Comparison of ENCODE assay signal across 9 cellular contexts in the genomic region with DNA sequence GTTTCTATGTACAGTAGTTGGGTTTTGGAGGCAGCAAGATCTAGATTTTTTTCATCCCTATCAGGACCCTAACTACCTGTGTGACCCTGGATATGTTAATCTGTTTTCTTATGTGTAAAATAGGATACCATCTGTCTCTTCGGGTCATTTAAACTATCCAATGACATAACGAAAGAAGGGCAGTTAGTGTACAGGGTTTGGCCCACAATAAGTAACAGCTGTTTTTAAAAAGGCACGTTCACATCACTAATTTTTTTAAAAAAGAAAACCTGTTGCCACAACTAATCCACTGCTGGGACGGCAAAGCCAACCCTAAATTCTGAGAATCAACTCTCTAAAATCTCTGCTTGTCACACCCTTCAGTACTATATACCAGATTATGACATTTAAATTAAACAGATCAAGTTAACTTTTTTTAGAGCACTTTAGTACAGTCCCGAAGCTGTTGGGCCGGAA. TPM values are rescaled to one million over a fixed set of nuclear protein-coding genes. Genes with fewer than 3 reads are reported as not detected.
DNase-seq lines count a peak whose midpoint lies in the region; ATAC-seq, FAIRE-seq and TF ChIP-seq lines count a peak whose summit lies in the region.
"Had no signal": no experiment of that assay in that cellular context is flagged by ENCODE, and none has a peak within 500 bp of the region (broad histone marks: within the 10 kb centered on the region; RNA-seq: fewer than 3 reads in every experiment).

No MANE protein-coding gene starts in this region.

- H3K9me3 ChIP-seq in CD8-positive, alpha-beta T cell (ENCODE audit: low read length), result no peaks in the 10 kb centered on the region
- H3K9me3 ChIP-seq in HAP-1 (no peaks in the 10 kb centered on the region), WERI-Rb-1 (ENCODE audit: severe bottlenecking) (no peaks in the 10 kb centered on the region), thoracic aorta (no peaks in the 10 kb centered on the region)

- POLR2A ChIA-PET in CD8-positive, alpha-beta T cell (lab: Charles Lee), result interaction anchor here (0.7 to 1.6 kb wide), 3 partner anchors 8 to 180 kb away, joined by 3 to 4 read pairs (median 3); no protein-coding TSS in a partner anchor

- TF ChIP-seq CTCF in CD8-positive, alpha-beta T cell (IDR thresholded peaks at IDR 0.05), result no peak
- TF ChIP-seq CTCF in WERI-Rb-1 (IDR thresholded peaks at IDR 0.05; ENCODE audit: low read depth, low read length) (no peak), thoracic aorta (IDR thresholded peaks at IDR 0.05) (no peak)

- no peaks in the 10 kb centered on the region for H3K27me3 ChIP-seq in CD8-positive, alpha-beta T cell (ENCODE audit: insufficient read depth, low read length)
- H3K27me3 ChIP-seq in HAP-1 (ENCODE audit: low read depth) (no peaks in the 10 kb centered on the region), WERI-Rb-1 (ENCODE audit: insufficient read depth, low read depth, severe bottlenecking) (no peaks in the 10 kb centered on the region), thoracic aorta (replicated peaks; ENCODE audit: insufficient read depth) (no peaks in the 10 kb centered on the region)

- peaks cover 9% of the 10 kb centered on the region for H3K4me1 ChIP-seq in CD8-positive, alpha-beta T cell (ENCODE audit: insufficient read depth, low read length)
- H3K4me1 ChIP-seq in HAP-1 (peaks cover 35% of the 10 kb centered on the region), thoracic aorta (ENCODE audit: control insufficient read depth in 1 of 2, low read depth in 2 of 2) (peaks cover 5 to 7% of the 10 kb centered on the region in 2 donors)

- no peak for DNase-seq in CD8-positive, alpha-beta T cell
- DNase-seq in HAP-1 (ENCODE audit: low spot score in 2 of 2) (no peak), WERI-Rb-1 (no peak), thoracic aorta (ENCODE audit: low spot score) (no peak), posterior vena cava (ENCODE audit: low spot score) (no peak), GM12892 (ENCODE audit: insufficient read length) (no peak)

- no peak for TF ChIP-seq POLR2A in GM12892 (IDR thresholded peaks at IDR 0.05; ENCODE audit: low read depth, low read length)

- no peak for FAIRE-seq in GM12892 (lab: Jason Lieb, UNC)

- peaks cover 9% of the 10 kb centered on the region for H3K36me3 Mint-ChIP-seq in CD8-positive, alpha-beta T cell

- no peaks in the 10 kb centered on the region for H3K9me3 Mint-ChIP-seq in CD8-positive, alpha-beta T cell

- peak overlapping the region; percentile 97 for H3K27ac Mint-ChIP-seq in CD8-positive, alpha-beta T cell

- peak overlapping the region; percentile 83 for H3K27ac ChIP-seq in CD8-positive, alpha-beta T cell (ENCODE audit: low read depth, low read length)
- H3K27ac ChIP-seq in WERI-Rb-1 (peak overlapping the region; percentile 94), thoracic aorta (peak overlapping the region; percentile 72 to 86)

- no peaks in the 10 kb centered on the region for H3K27me3 Mint-ChIP-seq in CD8-positive, alpha-beta T cell (ENCODE audit: low read depth)

- H3K4me1 Mint-ChIP-seq in CD8-positive, alpha-beta T cell (ENCODE audit: low read depth), result peaks cover 14% of the 10 kb centered on the region

- H3K4me3 Mint-ChIP-seq in CD8-positive, alpha-beta T cell, result peak overlapping the region; percentile 96

- in situ Hi-C loops in HAP-1 (cut with MboI; ENCODE audit: low sequenced_read_pairs), result loop anchor here (10.0 kb wide), 1 partner anchor 129 kb away; a partner anchor contains a TSS

- peak overlapping the region; percentile 93 for H3K4me3 ChIP-seq in CD8-positive, alpha-beta T cell (ENCODE audit: low read depth, low read length)
- H3K4me3 ChIP-seq in HAP-1 (peak overlapping the region; percentile 67), WERI-Rb-1 (ENCODE audit: low read depth, low read length) (peak overlapping the region; percentile 83), iPS-11a (ENCODE audit: low read depth, low read length) (peak overlapping the region; percentile 91), thoracic aorta (peak overlapping the region; percentile 71)

- peak; percentile 2 for ATAC-seq in CD8-positive, alpha-beta T cell
- no peak for ATAC-seq in thoracic aorta (ENCODE audit: insufficient number of reproducible peaks, low FRiP score, low read depth)
- ATAC-seq in GM21737 (IDR thresholded peaks at IDR 0.05; ENCODE audit: unreplicated experiment), result no peak

- H3K36me3 ChIP-seq in CD8-positive, alpha-beta T cell (ENCODE audit: insufficient read depth, low read length), result no peaks in the 10 kb centered on the region
- H3K36me3 ChIP-seq in HAP-1 (replicated peaks) (peaks cover 3% of the 10 kb centered on the region; the same call in 1 of the 2 replicates), WERI-Rb-1 (no peaks in the 10 kb centered on the region), thoracic aorta (no peaks in the 10 kb centered on the region)

- CTCF ChIA-PET in CD8-positive, alpha-beta T cell (lab: Charles Lee), result no interaction called here

- intact Hi-C loops in CD8-positive, alpha-beta T cell (cut with DNase I, micrococcal nuclease), result loop anchor here in 1 of 2 experiments (5.0 kb wide), 1 partner anchor 868 kb away; a partner anchor contains a TSS
- intact Hi-C loops in posterior vena cava (cut with DNase I), result no loop called here

RNA-seq across cellular contexts. Expression of a gene that starts 0.9 kb away (rescaled TPM):
- total RNA-seq in CD8-positive, alpha-beta T cell, result 10 to 100 TPM; 11.0 to 13.1 TPM
- total RNA-seq in thoracic aorta (10 to 100 TPM; 23.3 to 30.0 TPM), posterior vena cava (10 to 100 TPM; 25.9 to 31.9 TPM)
- 12.8 TPM for polyA plus RNA-seq in GM12892 (2012; ENCODE audit: missing spikeins)

RNA-seq across cellular contexts. Expression of a gene that starts 51.7 kb away (rescaled TPM):
- total RNA-seq in CD8-positive, alpha-beta T cell, result not detected
- total RNA-seq in thoracic aorta (not detected), posterior vena cava (not detected)
- not detected for polyA plus RNA-seq in GM12892 (2012; ENCODE audit: missing spikeins)
- total RNA-seq: M059J had no signal
